In genomic region chr11:11318479-11318878, GRCh38 we compare ENCODE assay signal across 20 cellular contexts. TPM values are rescaled to one million over a fixed set of nuclear protein-coding genes. Genes with fewer than 3 reads are reported as not detected.
DNase-seq lines count a peak whose midpoint lies in the region; ATAC-seq and TF ChIP-seq lines count a peak whose summit lies in the region.
"Had no signal": no experiment of that assay in that cellular context is flagged by ENCODE, and none has a peak within 500 bp of the region (broad histone marks: within the 10 kb centered on the region; RNA-seq: fewer than 3 reads in every experiment).

No MANE protein-coding gene starts in this region.

- H4K20me1 ChIP-seq in OCI-LY3 (ENCODE audit: insufficient read depth, low read length) = no peaks in the 10 kb centered on the region
- H4K20me1 ChIP-seq: BLaER1 treated with 17β-estradiol and CSF1 and Interleukin-3, amounts not matched to agents 10 nM and 100 nM had no signal

- H3K27ac ChIP-seq in OCI-LY3 (ENCODE audit: low read length) = no peak overlapping the region
- peak overlapping the region; percentile 61 for H3K27ac ChIP-seq in epithelial cell of prostate
- H3K27ac ChIP-seq: 22Rv1, GM23248 had no signal

- no peaks in the 10 kb centered on the region for H3K36me3 ChIP-seq in OCI-LY3 (replicated peaks; ENCODE audit: low read depth, low read length)
- H3K36me3 ChIP-seq: BE2C; BLaER1 treated with 17β-estradiol and CSF1 and Interleukin-3, amounts not matched to agents 10 nM and 100 nM had no signal

- ATAC-seq in stimulated activated naive B cell treated with anti-CD40 and anti-IgM and Interleukin-4, amounts not matched to agents 10 μg/mL and 1 μg/mL and 100 μg/mL, for 72 hours (replicated peaks) = peak; percentile 59 to 66

- H3K79me2 ChIP-seq in OCI-LY3 (ENCODE audit: low read length) = no peaks in the 10 kb centered on the region

- peaks cover 0 to 3% of the 10 kb centered on the region in 2 donors for H3K36me3 Mint-ChIP-seq in CD14-positive monocyte
- H3K36me3 Mint-ChIP-seq in stimulated activated naive B cell treated with anti-CD40 and anti-IgM and Interleukin-4, amounts not matched to agents 10 μg/mL and 1 μg/mL and 100 μg/mL, for 72 hours = peaks cover 0 to 4% of the 10 kb centered on the region in 2 donors
- H3K36me3 Mint-ChIP-seq: CD8-positive, alpha-beta memory T cell had no signal

- intact Hi-C loops in CD14-positive monocyte (cut with micrococcal nuclease) = no loop called here

- H3K27ac Mint-ChIP-seq in CD14-positive monocyte = peak overlapping the region in 6 of 7 donors; percentile 33 to 84 (median 78)
- H3K27ac Mint-ChIP-seq in stimulated activated naive B cell treated with anti-CD40 and anti-IgM and Interleukin-4, amounts not matched to agents 10 μg/mL and 1 μg/mL and 100 μg/mL, for 72 hours = peak overlapping the region; percentile 86
- H3K27ac Mint-ChIP-seq: CD4-positive, alpha-beta T cell; CD8-positive, alpha-beta memory T cell had no signal

- H3K27me3 ChIP-seq in OCI-LY3 (ENCODE audit: low read depth, low read length) = peaks cover 10% of the 10 kb centered on the region; the same call in 1 of the 2 replicates
- H3K27me3 ChIP-seq: BE2C; BLaER1 treated with 17β-estradiol and CSF1 and Interleukin-3, amounts not matched to agents 10 nM and 100 nM had no signal

- H3K9me3 ChIP-seq in OCI-LY3 (ENCODE audit: insufficient read depth, low read length) = no peaks in the 10 kb centered on the region
- H3K9me3 ChIP-seq: BE2C had no signal

- H3K4me2 ChIP-seq in OCI-LY3 (ENCODE audit: low read length) = peak overlapping the region; percentile 42

- H3K4me1 ChIP-seq in OCI-LY3 (ENCODE audit: low read length) = peaks cover 9% of the 10 kb centered on the region
- H3K4me1 ChIP-seq: BE2C had no signal

- H3K4me3 Mint-ChIP-seq in CD14-positive monocyte = no peak overlapping the region
- H3K4me3 Mint-ChIP-seq in stimulated activated naive B cell treated with anti-CD40 and anti-IgM and Interleukin-4, amounts not matched to agents 10 μg/mL and 1 μg/mL and 100 μg/mL, for 72 hours = peak overlapping the region in 1 of 2 donors; percentile 43
- H3K4me3 Mint-ChIP-seq: CD4-positive, alpha-beta T cell; CD8-positive, alpha-beta memory T cell had no signal

- no peak for TF ChIP-seq CTCF in CD14-positive monocyte (IDR thresholded peaks at IDR 0.05)
- TF ChIP-seq CTCF in OCI-LY3 (IDR thresholded peaks at IDR 0.05; ENCODE audit: low read depth, low read length) = no peak

- no peak overlapping the region for H2AFZ ChIP-seq in OCI-LY3 (ENCODE audit: low read depth, low read length)
- H2AFZ ChIP-seq: GM23248 had no signal

- no peak overlapping the region for H3K9ac ChIP-seq in OCI-LY3 (ENCODE audit: low read length)
- H3K9ac ChIP-seq: GM23248 had no signal

- no peak for DNase-seq in CD14-positive monocyte (ENCODE audit: low spot score)
- no peak for DNase-seq in epithelial cell of prostate (ENCODE audit: low read depth, low spot score)
- peak; percentile 16 for DNase-seq in stimulated activated naive B cell treated with anti-CD40 and anti-IgM and Interleukin-4, amounts not matched to agents 10 μg/mL and 1 μg/mL and 100 μg/mL, for 72 hours
- no peak for DNase-seq in AML-193 (lab: John Stamatoyannopoulos, UW)
- no peak for DNase-seq in OCI-M2 (lab: John Stamatoyannopoulos, UW; ENCODE audit: unreplicated experiment)
- DNase-seq in occipital lobe (lab: John Stamatoyannopoulos, UW) = no peak
- DNase-seq: BE2C; CD4-positive, alpha-beta T cell; CD8-positive, alpha-beta memory T cell; DMS 273 treated with DMSO at 0.1 percent for 48 hours; DMS79; EL; GDM1; GM23248; H7; HCEC 1CT had no signal

- H3K27me3 Mint-ChIP-seq in CD14-positive monocyte (ENCODE audit: low read depth in 3 of 3) = no peaks in the 10 kb centered on the region
- peaks cover 12 to 13% of the 10 kb centered on the region in 2 donors for H3K27me3 Mint-ChIP-seq in stimulated activated naive B cell treated with anti-CD40 and anti-IgM and Interleukin-4, amounts not matched to agents 10 μg/mL and 1 μg/mL and 100 μg/mL, for 72 hours
- H3K27me3 Mint-ChIP-seq: CD4-positive, alpha-beta T cell had no signal

- peaks cover 18% of the 10 kb centered on the region for H3K4me1 Mint-ChIP-seq in CD14-positive monocyte
- peaks cover 14 to 32% of the 10 kb centered on the region in 2 donors for H3K4me1 Mint-ChIP-seq in stimulated activated naive B cell treated with anti-CD40 and anti-IgM and Interleukin-4, amounts not matched to agents 10 μg/mL and 1 μg/mL and 100 μg/mL, for 72 hours
- H3K4me1 Mint-ChIP-seq: CD8-positive, alpha-beta memory T cell had no signal

- H3K9me3 Mint-ChIP-seq in CD14-positive monocyte = peaks cover 3 to 15% (median 11%) of the 10 kb centered on the region in 7 donors
- H3K9me3 Mint-ChIP-seq in stimulated activated naive B cell treated with anti-CD40 and anti-IgM and Interleukin-4, amounts not matched to agents 10 μg/mL and 1 μg/mL and 100 μg/mL, for 72 hours = peaks cover 5 to 13% of the 10 kb centered on the region in 2 donors

- H3K4me3 ChIP-seq in OCI-LY3 (ENCODE audit: low read length) = no peak overlapping the region
- H3K4me3 ChIP-seq: BLaER1 treated with 17β-estradiol and CSF1 and Interleukin-3, amounts not matched to agents 10 nM and 100 nM; GM12878; GM23248 had no signal

RNA-seq across cellular contexts. Expression of gene CSNK2A3, which starts 34.6 kb away (rescaled TPM):
- under 1 TPM; 0.75 to 0.86 TPM for polyA plus RNA-seq in CD14-positive monocyte
- total RNA-seq in occipital lobe = 5.5 TPM
